Comparison of ENCODE assay signal across 21 cellular contexts in the genomic region with DNA sequence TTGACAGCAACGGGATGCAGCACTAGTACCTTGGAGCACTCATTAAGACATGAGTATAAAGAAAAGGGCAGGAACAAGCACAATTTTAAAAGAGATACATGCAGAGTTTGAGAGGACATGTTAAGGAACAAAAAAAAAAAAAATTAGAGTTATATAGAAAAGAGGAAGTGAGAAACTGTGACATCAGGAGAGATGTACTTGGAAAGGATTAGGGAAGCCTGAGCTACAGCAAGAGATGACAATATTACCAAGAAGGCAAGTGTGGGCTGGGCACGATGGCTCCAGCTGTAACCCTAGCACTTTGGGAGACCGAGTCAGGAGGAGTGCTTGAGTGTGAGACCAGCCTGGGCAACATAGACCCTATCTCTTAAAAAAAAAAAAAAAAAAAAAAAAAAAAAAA. TPM values are rescaled to one million over a fixed set of nuclear protein-coding genes. Genes with fewer than 3 reads are reported as not detected.
"Had no signal": no experiment of that assay in that cellular context is flagged by ENCODE, and none has a peak within 500 bp of the region (broad histone marks: within the 10 kb centered on the region; RNA-seq: fewer than 3 reads in every experiment).

No MANE protein-coding gene starts in this region.

- H3K4me1 ChIP-seq: esophagus muscularis mucosa, left lung, pancreas, tibial artery, vagina had no signal

- H3K27ac ChIP-seq: esophagus muscularis mucosa, left lung, pancreas, tibial artery, vagina, WERI-Rb-1 had no signal

- H3K36me3 ChIP-seq: esophagus muscularis mucosa, left lung, pancreas, tibial artery, vagina, WERI-Rb-1 had no signal

- H3K27ac Mint-ChIP-seq: activated CD4-positive, alpha-beta memory T cell treated with anti-CD3 and anti-CD28 coated beads for 36 hours; activated CD8-positive, alpha-beta memory T cell treated with anti-CD3 and anti-CD28 coated beads, Interleukin-2, amount 10 ng/mL, durations not matched to agents 7 days and 5 days; activated naive CD8-positive, alpha-beta T cell had no signal

- H3K4me3 Mint-ChIP-seq: activated CD4-positive, alpha-beta memory T cell treated with anti-CD3 and anti-CD28 coated beads for 36 hours; activated CD8-positive, alpha-beta memory T cell treated with anti-CD3 and anti-CD28 coated beads, Interleukin-2, amount 10 ng/mL, durations not matched to agents 7 days and 5 days; activated naive CD8-positive, alpha-beta T cell; naive thymus-derived CD4-positive, alpha-beta T cell had no signal

- FAIRE-seq: endometrium, keratinocyte, pancreas had no signal

- H3K4me3 ChIP-seq: esophagus muscularis mucosa, left lung, mucosa of descending colon, pancreas, tibial artery, vagina had no signal

- H3K36me3 Mint-ChIP-seq: activated CD4-positive, alpha-beta memory T cell treated with anti-CD3 and anti-CD28 coated beads for 36 hours had no signal

- H3K27me3 Mint-ChIP-seq: activated CD8-positive, alpha-beta memory T cell treated with anti-CD3 and anti-CD28 coated beads, Interleukin-2, amount 10 ng/mL, durations not matched to agents 7 days and 5 days; activated naive CD8-positive, alpha-beta T cell; naive thymus-derived CD4-positive, alpha-beta T cell had no signal

- ATAC-seq: activated CD8-positive, alpha-beta memory T cell treated with anti-CD3 and anti-CD28 coated beads, Interleukin-2, amount 10 ng/mL, durations not matched to agents 7 days and 5 days; left lung; mucosa of descending colon; naive thymus-derived CD4-positive, alpha-beta T cell; pancreas had no signal

- H3K9me3 ChIP-seq: mucosa of descending colon, pancreas, vagina had no signal

- H3K27me3 ChIP-seq: esophagus muscularis mucosa, left lung, pancreas, tibial artery, vagina had no signal

- DNase-seq: activated CD4-positive, alpha-beta memory T cell treated with anti-CD3 and anti-CD28 coated beads for 36 hours; activated CD8-positive, alpha-beta memory T cell treated with anti-CD3 and anti-CD28 coated beads, Interleukin-2, amount 10 ng/mL, durations not matched to agents 7 days and 5 days; activated effector memory CD4-positive, alpha-beta T cell treated with anti-CD3 and anti-CD28 coated beads, Interleukin-2, amount 50 U/mL, for 16 hours; activated T-cell treated with anti-CD3 and anti-CD28 coated beads, Interleukin-2, amount 50 U/mL, for 1 hour; amniotic stem cell; hippocampal formation; left lung; mucosa of descending colon; naive thymus-derived CD4-positive, alpha-beta T cell; pancreas; stimulated activated CD4-positive, alpha-beta T cell treated with anti-CD3 and anti-CD28 coated beads, Interleukin-2, amount 100 ng/mL, for 24 hours; T-helper 9 cell; tibial artery; WERI-Rb-1 had no signal

RNA-seq across cellular contexts. Expression of a gene that starts 37.4 kb away (rescaled TPM):
- total RNA-seq: activated CD4-positive, alpha-beta memory T cell treated with anti-CD3 and anti-CD28 coated beads for 36 hours; activated CD8-positive, alpha-beta memory T cell treated with anti-CD3 and anti-CD28 coated beads, Interleukin-2, amount 10 ng/mL, durations not matched to agents 7 days and 5 days; cardiac septum; naive thymus-derived CD4-positive, alpha-beta T cell; subcutaneous adipose tissue; vagina had no signal

RNA-seq across cellular contexts. Expression of a gene that starts 58.0 kb away (rescaled TPM):
- total RNA-seq: activated CD4-positive, alpha-beta memory T cell treated with anti-CD3 and anti-CD28 coated beads for 36 hours; activated CD8-positive, alpha-beta memory T cell treated with anti-CD3 and anti-CD28 coated beads, Interleukin-2, amount 10 ng/mL, durations not matched to agents 7 days and 5 days; naive thymus-derived CD4-positive, alpha-beta T cell had no signal
- polyA plus RNA-seq: naive thymus-derived CD4-positive, alpha-beta T cell had no signal
